ENCODE assay signal across 15 cellular contexts in the genomic region with DNA sequence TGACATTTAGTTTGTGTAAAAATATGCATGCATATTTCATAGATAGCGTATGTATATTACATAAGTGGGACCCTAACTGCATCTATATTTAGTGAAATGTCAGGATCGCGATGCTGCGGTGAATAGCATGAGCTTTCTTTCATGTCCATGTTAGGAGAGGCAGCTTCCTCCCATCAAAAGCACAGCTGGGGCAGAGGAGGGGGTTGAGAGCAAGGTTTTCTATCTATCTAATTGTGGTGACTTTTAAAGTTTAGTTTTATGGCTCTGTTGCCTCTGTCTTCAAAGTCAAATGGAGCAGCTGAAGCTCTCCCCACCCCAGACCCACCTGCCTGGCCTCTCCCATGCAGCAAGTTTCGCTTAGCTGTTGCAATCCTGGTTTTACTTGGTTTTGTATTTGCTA. TPM values are rescaled to one million over a fixed set of nuclear protein-coding genes. Genes with fewer than 3 reads are reported as not detected.
"Had no signal": no experiment of that assay in that cellular context is flagged by ENCODE, and none has a peak within 500 bp of the region (broad histone marks: within the 10 kb centered on the region; RNA-seq: fewer than 3 reads in every experiment).

No MANE protein-coding gene starts in this region.

RNA-seq across cellular contexts. Expression of a gene that starts 1.8 kb away (rescaled TPM):
- total RNA-seq: activated naive CD4-positive, alpha-beta T cell treated with anti-CD3 and anti-CD28 coated beads for 36 hours; activated naive CD4-positive, alpha-beta T cell treated with anti-CD3 and anti-CD28 coated beads, Interleukin-2, amount 50 U/mL, for 72 hours; activated naive CD8-positive, alpha-beta T cell treated with anti-CD3 and anti-CD28 coated beads for 36 hours; activated naive CD8-positive, alpha-beta T cell treated with anti-CD3 and anti-CD28 coated beads, Interleukin-2, amount 10 ng/mL, durations not matched to agents 7 days and 5 days; activated T-cell treated with anti-CD3 and anti-CD28 coated beads, Interleukin-2, amount 50 U/mL, for 4 hours; activated T-cell treated with anti-CD3 and anti-CD28 coated beads, Interleukin-2, amount 50 U/mL, for 72 hours; activated T-helper 1 cell treated with anti-CD3 and anti-CD28 coated beads, Interleukin-12 subunit alpha, Interleukin-12 subunit beta, Interleukin-2, Interleukin-4 antibody, amounts not matched to agents 30 ng/mL and 10 ng/mL and 1 ng/mL, durations not matched to agents 14 hours and 24 hours and 36 hours; activated T-helper 17 cell treated with anti-CD3 and anti-CD28 coated beads, Interleukin-2, amount 50 U/mL, for 72 hours; activated T-helper 2 cell treated with anti-CD3 and anti-CD28 coated beads, Interferon-gamma antibody, Interleukin-2, Interleukin-4, amounts not matched to agents 10 μg/mL and 5 μg/mL and 100 μg/mL, durations not matched to agents 14 hours and 24 hours and 36 hours; ascending aorta; bronchial epithelial cell; cardiac septum; chondrocyte had no signal
- polyA plus RNA-seq: aorta, cardiac muscle cell had no signal
